Comparison of ENCODE assay signal across 29 cellular contexts in the genomic region with DNA sequence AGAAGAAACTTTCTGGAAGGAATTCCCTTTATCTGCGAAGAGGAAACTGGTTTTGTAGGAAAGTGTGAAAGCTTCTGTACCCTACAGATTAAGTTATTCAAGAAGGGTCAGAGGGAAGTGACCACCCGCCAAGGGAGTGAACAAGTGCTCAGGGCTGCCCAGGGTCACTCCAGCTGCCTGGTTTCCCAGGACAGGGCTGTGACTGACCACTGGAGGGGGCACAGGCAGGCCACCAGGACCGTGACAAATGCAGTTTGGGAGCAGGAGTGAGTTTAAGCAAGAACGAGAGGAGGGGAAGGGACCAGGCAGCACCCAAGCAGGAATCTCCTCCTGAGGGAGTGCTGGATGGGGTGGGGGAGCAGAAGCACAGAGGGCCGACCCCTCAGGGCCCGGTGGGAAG. TPM values are rescaled to one million over a fixed set of nuclear protein-coding genes. Genes with fewer than 3 reads are reported as not detected.
"Had no signal": no experiment of that assay in that cellular context is flagged by ENCODE, and none has a peak within 500 bp of the region (broad histone marks: within the 10 kb centered on the region; RNA-seq: fewer than 3 reads in every experiment).

No MANE protein-coding gene starts in this region.

- H3K4me1 ChIP-seq: gastroesophageal sphincter, sigmoid colon, thyroid gland had no signal

- H3K9ac ChIP-seq: SK-N-SH had no signal

- H3K4me2 ChIP-seq: SK-N-SH, smooth muscle cell had no signal

- H3K9me3 ChIP-seq: esophagus squamous epithelium, gastroesophageal sphincter, sigmoid colon, SK-N-SH, thyroid gland had no signal

- H3K36me3 ChIP-seq: esophagus squamous epithelium, gastroesophageal sphincter, heart left ventricle, sigmoid colon, thyroid gland had no signal

- DNase-seq: activated CD4-positive, alpha-beta T cell treated with anti-CD3 and anti-CD28 coated beads for 1 hour; activated CD4-positive, alpha-beta T cell treated with anti-CD3 and anti-CD28 coated beads, Interleukin-2, amount 50 U/mL, for 1 hour; activated CD8-positive, alpha-beta T cell treated with anti-CD3 and anti-CD28 coated beads, Interleukin-2, amount 10 ng/mL, durations not matched to agents 7 days and 5 days; activated gamma-delta T cell treated with Interleukin-2 at 50 U/mL for 16 hours; activated T-cell treated with anti-CD3 and anti-CD28 coated beads, Interleukin-2, amount 50 U/mL, for 1 hour; anterior cingulate cortex; central memory CD4-positive, alpha-beta T cell; dorsolateral prefrontal cortex; esophagus squamous epithelium; heart left ventricle; left colon; naive thymus-derived CD4-positive, alpha-beta T cell; nucleus accumbens; sigmoid colon; SK-N-SH; stimulated activated CD4-positive, alpha-beta T cell treated with anti-CD3 and anti-CD28 coated beads, Interleukin-15, amount 100 ng/mL, for 24 hours; stimulated activated CD4-positive, alpha-beta T cell treated with anti-CD3 and anti-CD28 coated beads, Interleukin-2, amount 100 ng/mL, for 48 hours; stimulated activated CD8-positive, alpha-beta memory T cell treated with anti-CD3 and anti-CD28 coated beads, Interleukin-4, amount 100 ng/mL, for 48 hours; stimulated activated naive CD8-positive, alpha-beta T cell treated with anti-CD3 and anti-CD28 coated beads, Interleukin-15, Interleukin-2, amounts not matched to agents 100 U/mL and 50 U/mL, for 24 hours; thyroid gland had no signal

- ATAC-seq: activated CD8-positive, alpha-beta T cell treated with anti-CD3 and anti-CD28 coated beads, Interleukin-2, amount 10 ng/mL, durations not matched to agents 7 days and 5 days; gastroesophageal sphincter; heart left ventricle; left colon; naive thymus-derived CD4-positive, alpha-beta T cell; stimulated activated naive CD8-positive, alpha-beta T cell treated with anti-CD3 and anti-CD28 coated beads, Interleukin-15, Interleukin-2, amounts not matched to agents 100 U/mL and 50 U/mL, for 24 hours had no signal

- H3K27ac ChIP-seq: esophagus squamous epithelium, gastroesophageal sphincter, heart left ventricle, sigmoid colon, thyroid gland had no signal

- H3K27me3 Mint-ChIP-seq: activated naive CD4-positive, alpha-beta T cell treated with anti-CD3 and anti-CD28 coated beads, Interleukin-2, amount 50 U/mL, for 24 hours had no signal

- H3K4me3 ChIP-seq: dorsolateral prefrontal cortex, esophagus squamous epithelium, gastroesophageal sphincter, heart left ventricle, sigmoid colon, smooth muscle cell, thyroid gland had no signal

- H3K27ac Mint-ChIP-seq: activated CD8-positive, alpha-beta T cell treated with anti-CD3 and anti-CD28 coated beads, Interleukin-2, amount 10 ng/mL, durations not matched to agents 7 days and 5 days; activated naive CD4-positive, alpha-beta T cell treated with anti-CD3 and anti-CD28 coated beads, Interleukin-2, amount 50 U/mL, for 24 hours had no signal

- H3K4me3 Mint-ChIP-seq: activated CD8-positive, alpha-beta T cell treated with anti-CD3 and anti-CD28 coated beads, Interleukin-2, amount 10 ng/mL, durations not matched to agents 7 days and 5 days; activated naive CD4-positive, alpha-beta T cell treated with anti-CD3 and anti-CD28 coated beads, Interleukin-2, amount 50 U/mL, for 24 hours; brain; naive thymus-derived CD4-positive, alpha-beta T cell had no signal

- H3K36me3 Mint-ChIP-seq: activated naive CD4-positive, alpha-beta T cell treated with anti-CD3 and anti-CD28 coated beads, Interleukin-2, amount 50 U/mL, for 24 hours had no signal

- H3K27me3 ChIP-seq: dorsolateral prefrontal cortex, esophagus squamous epithelium, gastroesophageal sphincter, heart left ventricle, sigmoid colon, thyroid gland had no signal

- H3K9me3 Mint-ChIP-seq: activated naive CD4-positive, alpha-beta T cell treated with anti-CD3 and anti-CD28 coated beads, Interleukin-2, amount 50 U/mL, for 24 hours had no signal

RNA-seq across cellular contexts. Expression of gene ZFYVE28, which starts 34.2 kb away (rescaled TPM):
- polyA plus RNA-seq: smooth muscle cell had no signal

RNA-seq across cellular contexts. Expression of gene CFAP99, which starts 34.5 kb away (rescaled TPM):
- total RNA-seq: activated CD8-positive, alpha-beta T cell treated with anti-CD3 and anti-CD28 coated beads, Interleukin-2, amount 10 ng/mL, durations not matched to agents 7 days and 5 days; gastroesophageal sphincter; heart left ventricle; lower leg skin; mesenteric fat pad; sigmoid colon; smooth muscle cell; subcutaneous adipose tissue; ureter had no signal
- polyA plus RNA-seq: heart left ventricle; keratinocyte; naive thymus-derived CD4-positive, alpha-beta T cell; smooth muscle cell had no signal
